ENCODE assay signal across 1 cellular context in genomic region chr17:81904600-81905423, GRCh38.
TF ChIP-seq lines count a peak whose summit lies in the region.

No MANE protein-coding gene starts in this region.

TF ChIP-seq in K562, 482 proteins besides CTCF, POLR2A, EP300 and RAD21:
- TF ChIP-seq ILK (tag; IDR thresholded peaks at IDR 0.05; ENCODE audit: borderline replicate concordance, low read depth) (no peak), ZBTB34 (CRISPR knock-in tag; IDR thresholded peaks at IDR 0.05) (no peak), HMBOX1 (IDR thresholded peaks at IDR 0.05) (no peak), NEUROD1 (IDR thresholded peaks at IDR 0.05; ENCODE audit: borderline replicate concordance, low read depth, low read length, partially characterized antibody) (no peak), MCM3 (IDR thresholded peaks at IDR 0.05) (no peak), ZBTB33 (CRISPR knock-in tag; IDR thresholded peaks at IDR 0.05) (peak; percentile 82), BRF1 (IDR thresholded peaks at IDR 0.05; ENCODE audit: borderline replicate concordance, extremely low read depth, insufficient read length) (no peak), TRIM24 (IDR thresholded peaks at IDR 0.05) (no peak), KAT8 (IDR thresholded peaks at IDR 0.05; ENCODE audit: low read depth) (no peak), KAT2B (IDR thresholded peaks at IDR 0.05; ENCODE audit: low read depth, low read length) (no peak), KDM5B (IDR thresholded peaks at IDR 0.05; ENCODE audit: insufficient replicate concordance, low read depth, low read length) (no peak), NELFE (IDR thresholded peaks at IDR 0.05; ENCODE audit: insufficient read depth, insufficient read length) (no peak), RBFOX2 (IDR thresholded peaks at IDR 0.05; ENCODE audit: low read depth, low read length) (peak; percentile 21; the same call in 1 of the 2 replicates), SETDB1 (IDR thresholded peaks at IDR 0.05; ENCODE audit: low read length) (no peak), POLR2G (IDR thresholded peaks at IDR 0.05; ENCODE audit: low read depth, low read length) (peak; percentile 50; the same call in 1 of the 2 replicates), SMAD1 (IDR thresholded peaks at IDR 0.05; ENCODE audit: low read depth, low read length, partially characterized antibody) (no peak)
